In the genomic region with DNA sequence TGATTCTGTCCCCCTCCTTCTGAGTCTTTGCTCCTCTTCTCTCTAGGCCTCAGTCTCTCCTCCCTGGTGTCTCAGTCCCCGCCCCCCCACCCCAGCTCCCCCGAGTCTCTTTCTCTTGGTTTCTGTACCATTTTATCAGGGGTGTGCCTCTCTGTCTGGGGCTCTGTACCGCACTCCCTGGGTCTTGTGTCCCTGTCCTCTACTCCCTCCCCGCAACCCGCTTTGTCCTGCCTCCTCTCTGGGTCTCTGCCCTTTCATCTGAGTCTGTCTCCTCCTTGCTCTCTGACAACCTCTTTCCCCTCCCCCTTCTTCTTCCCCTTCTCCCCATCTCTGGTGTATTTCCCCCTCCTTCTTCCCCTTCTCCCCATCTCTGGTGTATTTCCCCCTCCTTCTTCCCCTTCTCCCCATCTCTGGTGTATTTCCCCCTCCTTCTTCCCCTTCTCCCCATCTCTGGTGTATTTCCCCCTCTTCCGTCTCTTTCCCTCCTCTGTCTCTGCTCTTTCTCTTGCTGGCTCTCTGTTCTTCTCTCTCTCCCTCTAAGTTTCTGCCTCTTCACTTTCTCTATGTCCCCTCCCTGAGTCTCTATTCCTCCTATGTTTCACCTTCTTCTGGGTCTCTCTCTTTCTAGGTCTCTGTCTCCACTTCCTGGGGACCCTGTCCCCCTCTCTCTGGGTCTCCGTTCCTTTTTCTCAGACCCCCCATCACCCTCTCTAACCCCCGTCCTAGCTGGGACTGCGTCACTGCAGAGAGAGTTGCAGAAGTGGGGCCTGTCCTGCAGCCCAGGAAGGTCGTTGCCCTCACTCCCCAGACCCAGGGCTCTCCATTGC, we compare ENCODE assay signal across 8 cellular contexts.
DNase-seq lines count a peak whose midpoint lies in the region.

No MANE protein-coding gene starts in this region.

- H3K36me3 ChIP-seq in SK-N-MC (ENCODE audit: insufficient read depth, low read length) = no peaks in the 10 kb centered on the region

- DNase-seq in activated T-cell treated with anti-CD3 and anti-CD28 coated beads, Interleukin-2, amount 50 U/mL, for 24 hours = no peak
- DNase-seq in activated T-cell treated with anti-CD3 and anti-CD28 coated beads for 4 hours (no peak), SK-N-MC (ENCODE audit: low read depth, low spot score) (no peak), substantia nigra (lab: John Stamatoyannopoulos, UW) (peak in 1 of 49 donors; percentile 34), SHP77 treated with DMSO at 0.1 percent for 48 hours (lab: John Stamatoyannopoulos, UW) (no peak), D341Med (ENCODE audit: low spot score) (no peak), anterior cingulate cortex (lab: John Stamatoyannopoulos, UW) (no peak)

- peaks cover 65% of the 10 kb centered on the region for H3K27me3 Mint-ChIP-seq in activated T-cell treated with anti-CD3 and anti-CD28 coated beads, Interleukin-2, amount 50 U/mL, for 24 hours

- H3K4me3 ChIP-seq in SK-N-MC (peak overlapping the region; percentile 67), iPS-18c (ENCODE audit: insufficient read depth, low read depth, low read length) (peak overlapping the region; percentile 84)

- H3K9me3 ChIP-seq in SK-N-MC (ENCODE audit: low read depth, low read length) (no peaks in the 10 kb centered on the region), iPS-18c (ENCODE audit: control insufficient read depth, insufficient read depth, low read length) (no peaks in the 10 kb centered on the region)

- H3K36me3 Mint-ChIP-seq in activated T-cell treated with anti-CD3 and anti-CD28 coated beads, Interleukin-2, amount 50 U/mL, for 24 hours (ENCODE audit: low read depth) = peaks cover 7% of the 10 kb centered on the region

- peaks cover 69% of the 10 kb centered on the region for H3K4me1 Mint-ChIP-seq in activated T-cell treated with anti-CD3 and anti-CD28 coated beads, Interleukin-2, amount 50 U/mL, for 24 hours (ENCODE audit: low read depth)

- H3K27ac ChIP-seq in SK-N-MC (no peak overlapping the region), substantia nigra (ENCODE audit: low read depth, low read length, poor library complexity, severe bottlenecking) (peak overlapping the region; percentile 94)

- H3K9me3 Mint-ChIP-seq in activated T-cell treated with anti-CD3 and anti-CD28 coated beads, Interleukin-2, amount 50 U/mL, for 24 hours = peaks cover 8% of the 10 kb centered on the region

- H3K4me3 Mint-ChIP-seq in activated T-cell treated with anti-CD3 and anti-CD28 coated beads, Interleukin-2, amount 50 U/mL, for 24 hours = peak overlapping the region; percentile 73

- H3K27ac Mint-ChIP-seq in activated T-cell treated with anti-CD3 and anti-CD28 coated beads, Interleukin-2, amount 50 U/mL, for 24 hours = peak overlapping the region; percentile 68

- no peak overlapping the region for H3K9ac ChIP-seq in SK-N-MC (ENCODE audit: insufficient read length)
